ENCODE assay signal across 29 cellular contexts in the genomic region with DNA sequence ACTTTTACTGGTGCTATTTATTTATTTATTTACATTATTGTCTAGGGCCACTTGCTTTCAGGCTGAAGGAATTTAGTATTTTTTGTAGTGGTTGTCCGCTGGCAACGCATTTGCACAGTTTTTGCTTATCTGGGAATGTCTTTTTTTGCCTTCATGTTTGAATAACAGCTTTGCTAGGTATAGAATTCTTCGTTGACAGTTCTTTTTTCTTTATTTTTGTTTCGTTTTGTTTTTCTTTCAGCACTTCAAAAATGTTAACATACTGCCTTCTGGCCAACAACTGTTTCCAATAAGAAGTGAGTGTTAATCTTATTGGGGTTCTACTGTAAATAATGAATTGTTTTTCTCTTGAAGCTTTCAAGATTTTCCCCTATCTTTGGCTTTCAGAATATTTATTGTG.
"Had no signal": no experiment of that assay in that cellular context is flagged by ENCODE, and none has a peak within 500 bp of the region (broad histone marks: within the 10 kb centered on the region; RNA-seq: fewer than 3 reads in every experiment).

No MANE protein-coding gene starts in this region.

- H3K27me3 ChIP-seq: MG63, Peyer's patch, SJSA1 had no signal

- H3K9me3 ChIP-seq: SJSA1 had no signal

- H3K27me3 Mint-ChIP-seq: T-cell had no signal

- H3K36me3 ChIP-seq: MG63, Peyer's patch, SJSA1 had no signal

- H3K4me1 ChIP-seq: Peyer's patch, SJSA1 had no signal

- H3K9ac ChIP-seq: SK-N-SH had no signal

- H3K4me3 ChIP-seq: MG63, Peyer's patch, SJSA1 had no signal

- H3K27ac Mint-ChIP-seq: T-cell had no signal

- H3K27ac ChIP-seq: Peyer's patch, SJSA1 had no signal

- DNase-seq: Kasumi-1, KG1, MG63, NCI-H1092, NCI-H1105, NCI-H1417 treated with DMSO at 0.1 percent for 48 hours, NCI-H1436 treated with DMSO at 0.1 percent for 48 hours, NCI-H187, NCI-H1930, NCI-H2029 treated with DMSO at 0.1 percent for 48 hours, NCI-H2081 treated with DMSO at 0.1 percent for 48 hours, NCI-H2107, NCI-H2171, NCI-H226, NCI-H446 treated with DMSO at 0.1 percent for 48 hours, NCI-H510A, NCI-H524, NCI-H526, NCI-H69, NCI-H748 treated with DMSO at 0.1 percent for 48 hours, NCI-H82, PC-3, Peyer's patch, Right ventricle myocardium superior, RPMI8226, SHP77 treated with DMSO at 0.1 percent for 48 hours, SK-N-SH, T-cell had no signal

- H3K4me1 Mint-ChIP-seq: T-cell had no signal

- H3K36me3 Mint-ChIP-seq: T-cell had no signal

- H3K4me3 Mint-ChIP-seq: T-cell had no signal
